ENCODE assay signal across 1 cellular context in genomic region chr12:26884765-26885576, GRCh38.
TF ChIP-seq lines count a peak whose summit lies in the region.

No MANE protein-coding gene starts in this region.

TF ChIP-seq in GM12878, 131 proteins besides CTCF, POLR2A, EP300 and RAD21 (continued from another document):
- TF ChIP-seq, protein P1, sequence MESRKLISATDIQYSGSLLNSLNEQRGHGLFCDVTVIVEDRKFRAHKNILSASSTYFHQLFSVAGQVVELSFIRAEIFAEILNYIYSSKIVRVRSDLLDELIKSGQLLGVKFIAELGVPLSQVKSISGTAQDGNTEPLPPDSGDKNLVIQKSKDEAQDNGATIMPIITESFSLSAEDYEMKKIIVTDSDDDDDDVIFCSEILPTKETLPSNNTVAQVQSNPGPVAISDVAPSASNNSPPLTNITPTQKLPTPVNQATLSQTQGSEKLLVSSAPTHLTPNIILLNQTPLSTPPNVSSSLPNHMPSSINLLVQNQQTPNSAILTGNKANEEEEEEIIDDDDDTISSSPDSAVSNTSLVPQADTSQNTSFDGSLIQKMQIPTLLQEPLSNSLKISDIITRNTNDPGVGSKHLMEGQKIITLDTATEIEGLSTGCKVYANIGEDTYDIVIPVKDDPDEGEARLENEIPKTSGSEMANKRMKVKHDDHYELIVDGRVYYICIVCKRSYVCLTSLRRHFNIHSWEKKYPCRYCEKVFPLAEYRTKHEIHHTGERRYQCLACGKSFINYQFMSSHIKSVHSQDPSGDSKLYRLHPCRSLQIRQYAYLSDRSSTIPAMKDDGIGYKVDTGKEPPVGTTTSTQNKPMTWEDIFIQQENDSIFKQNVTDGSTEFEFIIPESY (IDR thresholded peaks at IDR 0.05), result no peak
- TF ChIP-seq SMARCA5 (IDR thresholded peaks at IDR 0.05), result peak; percentile 59; the same call in 1 of the 2 replicates
- TF ChIP-seq ETV6 (conservative IDR thresholded peaks at IDR 0.05 in 1 of 2, IDR thresholded peaks at IDR 0.05 in 1 of 2; ENCODE audit: borderline replicate concordance in 1 of 2, low read depth in 1 of 2), result no peak
- no peak for TF ChIP-seq NRF1 (conservative IDR thresholded peaks at IDR 0.05; ENCODE audit: low read depth, low read length)
- TF ChIP-seq IRF5 (IDR thresholded peaks at IDR 0.05; ENCODE audit: borderline replicate concordance), result no peak
- no peak for TF ChIP-seq YBX1 (IDR thresholded peaks at IDR 0.05)
- peak; percentile 33 for TF ChIP-seq RUNX3 (IDR thresholded peaks at IDR 0.05; ENCODE audit: low read length)
- no peak for TF ChIP-seq ZNF622 (IDR thresholded peaks at IDR 0.05)
- no peak for TF ChIP-seq BMI1 (IDR thresholded peaks at IDR 0.05; ENCODE audit: borderline replicate concordance)
- peak; percentile 28 for TF ChIP-seq SP1 (IDR thresholded peaks at IDR 0.05; ENCODE audit: low read depth, low read length)
- TF ChIP-seq ATF7 (IDR thresholded peaks at IDR 0.05; ENCODE audit: low read depth), result no peak
- TF ChIP-seq, protein P2, sequence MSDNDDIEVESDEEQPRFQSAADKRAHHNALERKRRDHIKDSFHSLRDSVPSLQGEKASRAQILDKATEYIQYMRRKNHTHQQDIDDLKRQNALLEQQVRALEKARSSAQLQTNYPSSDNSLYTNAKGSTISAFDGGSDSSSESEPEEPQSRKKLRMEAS (IDR thresholded peaks at IDR 0.05; ENCODE audit: low read depth, low read length), result no peak
- peak; percentile 37; the same call in 1 of the 3 replicates for TF ChIP-seq POU2F2 (IDR thresholded peaks at IDR 0.05; ENCODE audit: borderline replicate concordance, low read depth, low read length)
- no peak for TF ChIP-seq ASH2L (IDR thresholded peaks at IDR 0.05; ENCODE audit: borderline replicate concordance, low read depth)
- TF ChIP-seq ZBED1 (IDR thresholded peaks at IDR 0.05; ENCODE audit: borderline replicate concordance), result no peak
- 0 out of 2 replicates have a peak, but pooled peaks have one; percentile 79 for TF ChIP-seq WRNIP1 (IDR thresholded peaks at IDR 0.05; ENCODE audit: borderline replicate concordance, low read depth, low read length)
- no peak for TF ChIP-seq TCF3 (IDR thresholded peaks at IDR 0.05; ENCODE audit: borderline replicate concordance, insufficient read depth, low read depth, low read length)
- TF ChIP-seq, protein P3, sequence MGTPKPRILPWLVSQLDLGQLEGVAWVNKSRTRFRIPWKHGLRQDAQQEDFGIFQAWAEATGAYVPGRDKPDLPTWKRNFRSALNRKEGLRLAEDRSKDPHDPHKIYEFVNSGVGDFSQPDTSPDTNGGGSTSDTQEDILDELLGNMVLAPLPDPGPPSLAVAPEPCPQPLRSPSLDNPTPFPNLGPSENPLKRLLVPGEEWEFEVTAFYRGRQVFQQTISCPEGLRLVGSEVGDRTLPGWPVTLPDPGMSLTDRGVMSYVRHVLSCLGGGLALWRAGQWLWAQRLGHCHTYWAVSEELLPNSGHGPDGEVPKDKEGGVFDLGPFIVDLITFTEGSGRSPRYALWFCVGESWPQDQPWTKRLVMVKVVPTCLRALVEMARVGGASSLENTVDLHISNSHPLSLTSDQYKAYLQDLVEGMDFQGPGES (IDR thresholded peaks at IDR 0.05), result no peak
- TF ChIP-seq, protein P4, sequence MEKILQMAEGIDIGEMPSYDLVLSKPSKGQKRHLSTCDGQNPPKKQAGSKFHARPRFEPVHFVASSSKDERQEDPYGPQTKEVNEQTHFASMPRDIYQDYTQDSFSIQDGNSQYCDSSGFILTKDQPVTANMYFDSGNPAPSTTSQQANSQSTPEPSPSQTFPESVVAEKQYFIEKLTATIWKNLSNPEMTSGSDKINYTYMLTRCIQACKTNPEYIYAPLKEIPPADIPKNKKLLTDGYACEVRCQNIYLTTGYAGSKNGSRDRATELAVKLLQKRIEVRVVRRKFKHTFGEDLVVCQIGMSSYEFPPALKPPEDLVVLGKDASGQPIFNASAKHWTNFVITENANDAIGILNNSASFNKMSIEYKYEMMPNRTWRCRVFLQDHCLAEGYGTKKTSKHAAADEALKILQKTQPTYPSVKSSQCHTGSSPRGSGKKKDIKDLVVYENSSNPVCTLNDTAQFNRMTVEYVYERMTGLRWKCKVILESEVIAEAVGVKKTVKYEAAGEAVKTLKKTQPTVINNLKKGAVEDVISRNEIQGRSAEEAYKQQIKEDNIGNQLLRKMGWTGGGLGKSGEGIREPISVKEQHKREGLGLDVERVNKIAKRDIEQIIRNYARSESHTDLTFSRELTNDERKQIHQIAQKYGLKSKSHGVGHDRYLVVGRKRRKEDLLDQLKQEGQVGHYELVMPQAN (conservative IDR thresholded peaks at IDR 0.05), result no peak
